Comparison of ENCODE assay signal across 5 cellular contexts in the genomic region with DNA sequence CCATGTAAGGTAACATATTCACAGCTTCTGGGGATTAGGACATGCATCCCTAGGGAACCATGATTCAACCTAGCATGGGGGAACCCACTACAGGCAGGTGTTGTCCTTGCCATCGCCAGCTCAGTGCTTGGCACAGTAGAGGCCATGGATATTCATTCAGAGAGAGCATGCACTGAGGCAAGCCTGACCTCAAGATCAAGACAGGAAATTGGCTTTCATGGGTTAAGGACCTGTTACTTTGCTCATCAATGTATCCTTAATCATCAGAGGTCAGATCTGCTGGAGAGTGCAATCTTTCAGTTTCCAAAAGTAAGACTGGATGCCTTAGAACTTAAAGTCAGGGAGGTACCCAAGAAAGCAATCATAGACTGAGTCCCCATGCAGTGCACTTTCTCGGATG.
"Had no signal": no experiment of that assay in that cellular context is flagged by ENCODE, and none has a peak within 500 bp of the region (broad histone marks: within the 10 kb centered on the region; RNA-seq: fewer than 3 reads in every experiment).

No MANE protein-coding gene starts in this region.

- H3K4me3 Mint-ChIP-seq: GM23338, H9 had no signal

- H3K4me1 Mint-ChIP-seq: IgD-negative memory B cell had no signal

- DNase-seq: H9, HCEC 1CT had no signal

- H3K9me3 Mint-ChIP-seq: GM23338, H9 had no signal

- H3K27ac Mint-ChIP-seq: GM23338, H9, IgD-negative memory B cell had no signal

- ATAC-seq: GM23338, HepG2 had no signal
